17 cellular contexts compared by ENCODE assay signal in the genomic region with DNA sequence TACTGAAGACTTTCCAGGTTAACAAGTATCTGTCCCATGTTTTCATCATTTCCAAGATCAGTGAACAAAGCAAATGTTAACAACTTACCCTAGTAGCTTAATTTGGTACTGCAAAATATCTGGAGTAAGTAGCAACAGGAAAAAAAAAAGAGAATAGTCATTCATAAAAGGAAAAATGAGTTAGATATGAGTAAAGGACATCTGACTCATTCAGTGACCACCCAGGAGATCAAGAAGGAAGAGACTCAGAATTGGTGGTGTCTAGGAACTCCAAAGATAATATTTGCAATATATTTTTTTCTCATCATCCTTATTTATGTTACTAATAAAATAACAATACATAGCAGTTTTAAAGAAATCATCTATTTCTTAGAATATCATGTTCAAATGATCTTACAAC.
DNase-seq lines count a peak whose midpoint lies in the region; ATAC-seq and TF ChIP-seq lines count a peak whose summit lies in the region.
"Had no signal": no experiment of that assay in that cellular context is flagged by ENCODE, and none has a peak within 500 bp of the region (broad histone marks: within the 10 kb centered on the region; RNA-seq: fewer than 3 reads in every experiment).

No MANE protein-coding gene starts in this region.

- no peak for TF ChIP-seq CTCF in epithelial cell of esophagus (IDR thresholded peaks at IDR 0.05; ENCODE audit: insufficient read depth, low read depth, low read length, missing control alignments)
- TF ChIP-seq CTCF in BE2C (IDR thresholded peaks at IDR 0.05; ENCODE audit: low read depth, low read length), result no peak

- H3K4me1 ChIP-seq in BE2C, result no peaks in the 10 kb centered on the region
- H3K4me1 ChIP-seq: BLaER1 treated with 17β-estradiol and CSF1 and Interleukin-3, amounts not matched to agents 10 nM and 100 nM; Peyer's patch had no signal

- H3K36me3 ChIP-seq in BE2C, result no peaks in the 10 kb centered on the region
- H3K36me3 ChIP-seq: BLaER1 treated with 17β-estradiol and CSF1 and Interleukin-3, amounts not matched to agents 10 nM and 100 nM; Peyer's patch had no signal

- DNase-seq in HT1080 (ENCODE audit: low read depth) (peak; percentile 63), amniotic epithelial cell (ENCODE audit: low read depth) (peak; percentile 21), epithelial cell of esophagus (ENCODE audit: low read depth) (peak; percentile 15), smooth muscle cell of the brain vasculature (ENCODE audit: low read depth, low spot score) (peak; percentile 47), BE2C (no peak), OCI-M1 (lab: John Stamatoyannopoulos, UW) (no peak)
- no peak for DNase-seq in activated CD4-positive, alpha-beta T cell treated with anti-CD3 and anti-CD28 coated beads, Interleukin-2, amount 10 ng/mL, durations not matched to agents 7 days and 5 days
- DNase-seq: DMS 273 treated with DMSO at 0.1 percent for 48 hours, GOT3, MM.1S, NCI-H1105 treated with DMSO at 0.1 percent for 48 hours, NCI-H187, NCI-H446 treated with DMSO at 0.1 percent for 48 hours, NCI-H774, Peyer's patch had no signal

- H3K9me3 Mint-ChIP-seq in activated CD4-positive, alpha-beta T cell treated with anti-CD3 and anti-CD28 coated beads, Interleukin-2, amount 10 ng/mL, durations not matched to agents 7 days and 5 days, result no peaks in the 10 kb centered on the region

- H3K9me3 ChIP-seq in BE2C, result no peaks in the 10 kb centered on the region
- H3K9me3 ChIP-seq: Peyer's patch had no signal

- H3K36me3 Mint-ChIP-seq in activated CD4-positive, alpha-beta T cell treated with anti-CD3 and anti-CD28 coated beads, Interleukin-2, amount 10 ng/mL, durations not matched to agents 7 days and 5 days (ENCODE audit: low read depth), result no peaks in the 10 kb centered on the region

- no peak overlapping the region for H3K27ac Mint-ChIP-seq in activated CD4-positive, alpha-beta T cell treated with anti-CD3 and anti-CD28 coated beads, Interleukin-2, amount 10 ng/mL, durations not matched to agents 7 days and 5 days

- H3K4me3 ChIP-seq in epithelial cell of esophagus (ENCODE audit: low read length) (no peak overlapping the region), BE2C (ENCODE audit: low read depth, low read length) (no peak overlapping the region)
- H3K4me3 ChIP-seq: BLaER1 treated with 17β-estradiol and CSF1 and Interleukin-3, amounts not matched to agents 10 nM and 100 nM; Peyer's patch had no signal

- no peaks in the 10 kb centered on the region for H3K27me3 ChIP-seq in BE2C
- H3K27me3 ChIP-seq: BLaER1 treated with 17β-estradiol and CSF1 and Interleukin-3, amounts not matched to agents 10 nM and 100 nM; Peyer's patch had no signal

- H3K4me1 Mint-ChIP-seq in activated CD4-positive, alpha-beta T cell treated with anti-CD3 and anti-CD28 coated beads, Interleukin-2, amount 10 ng/mL, durations not matched to agents 7 days and 5 days, result no peaks in the 10 kb centered on the region

- POLR2A ChIA-PET in activated CD4-positive, alpha-beta T cell treated with anti-CD3 and anti-CD28 coated beads, Interleukin-2, amount 10 ng/mL, durations not matched to agents 7 days and 5 days (lab: Charles Lee), result no interaction called here

- no peak overlapping the region for H3K4me3 Mint-ChIP-seq in activated CD4-positive, alpha-beta T cell treated with anti-CD3 and anti-CD28 coated beads, Interleukin-2, amount 10 ng/mL, durations not matched to agents 7 days and 5 days

- no peaks in the 10 kb centered on the region for H3K27me3 Mint-ChIP-seq in activated CD4-positive, alpha-beta T cell treated with anti-CD3 and anti-CD28 coated beads, Interleukin-2, amount 10 ng/mL, durations not matched to agents 7 days and 5 days

- ATAC-seq in HG02678 (IDR thresholded peaks at IDR 0.05; ENCODE audit: unreplicated experiment), result no peak

- CTCF ChIA-PET in activated CD4-positive, alpha-beta T cell treated with anti-CD3 and anti-CD28 coated beads, Interleukin-2, amount 10 ng/mL, durations not matched to agents 7 days and 5 days (lab: Charles Lee), result no interaction called here

Comparison
In these comparisons a context has a peak if more than half of its experiments do, and no peak if none do; other contexts are left out.
1. DNase-seq: peak in HT1080 (single experiment), amniotic epithelial cell (single experiment), epithelial cell of esophagus (single experiment) and smooth muscle cell of the brain vasculature (single experiment); none in BE2C (single experiment), activated CD4-positive, alpha-beta T cell treated with anti-CD3 and anti-CD28 coated beads, Interleukin-2, amount 10 ng/mL, durations not matched to agents 7 days and 5 days (single experiment) and OCI-M1 (single experiment).